Comparison of ENCODE assay signal across 20 cellular contexts in the genomic region with DNA sequence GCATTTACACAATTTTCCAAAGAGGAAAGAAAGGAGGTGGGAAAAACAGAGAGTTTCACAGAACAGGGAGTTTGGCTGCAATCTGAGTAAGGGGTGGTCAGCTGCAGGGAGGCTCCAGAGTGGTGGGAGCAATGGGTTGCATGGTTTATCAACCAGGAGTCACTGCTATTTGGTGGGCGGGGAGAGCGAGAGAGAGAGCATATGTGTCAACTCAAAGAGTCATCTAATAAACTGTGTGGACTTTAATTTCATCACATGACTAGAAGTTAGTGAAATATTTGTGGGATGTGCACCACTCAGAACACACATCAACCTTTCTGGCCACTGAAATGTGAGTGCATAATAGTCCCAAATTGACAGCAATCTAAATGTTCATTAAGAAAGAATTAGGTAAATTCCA.
A peak's percentile ranks its signal among the peaks of the same experiment; 100 is the strongest.
DNase-seq lines count a peak whose midpoint lies in the region; ATAC-seq and TF ChIP-seq lines count a peak whose summit lies in the region.
"Had no signal": no experiment of that assay in that cellular context is flagged by ENCODE, and none has a peak within 500 bp of the region (broad histone marks: within the 10 kb centered on the region; RNA-seq: fewer than 3 reads in every experiment).

No MANE protein-coding gene starts in this region.

- DNase-seq in H9 (no peak), PC-3 (peak; percentile 2), epithelial cell of esophagus (ENCODE audit: low read depth) (peak; percentile 17), renal cortical epithelial cell (ENCODE audit: low read depth) (peak; percentile 38)
- no peak for DNase-seq in CD4-positive, alpha-beta memory T cell
- no peak for DNase-seq in activated CD4-positive, alpha-beta memory T cell treated with anti-CD3 and anti-CD28 coated beads, Interleukin-2, amount 10 ng/mL, durations not matched to agents 7 days and 5 days
- DNase-seq: Caco-2; CD4-positive, alpha-beta T cell; DMS 273 treated with DMSO at 0.1 percent for 48 hours; DMS79 treated with DMSO at 0.1 percent for 48 hours; H7; NCI-H1694; NCI-H2081 treated with DMSO at 0.1 percent for 48 hours; NCI-H2171 treated with DMSO at 0.1 percent for 48 hours; NCI-H526; RPMI8226; SHP77 had no signal

- peaks cover 6% of the 10 kb centered on the region for H3F3A ChIP-seq in PC-3 (ENCODE audit: low read length, unreplicated experiment)

- H3K4me1 ChIP-seq in H9 (ENCODE audit: insufficient read depth, low read length) (peaks cover 12% of the 10 kb centered on the region; the same call in 1 of the 2 replicates), PC-3 (ENCODE audit: insufficient read depth, low read length) (peaks cover 39% of the 10 kb centered on the region)
- peaks cover 6% of the 10 kb centered on the region for H3K4me1 ChIP-seq in CD4-positive, alpha-beta memory T cell (ENCODE audit: insufficient read depth, low read length)

- no peaks in the 10 kb centered on the region for H3K27me3 ChIP-seq in H9 (ENCODE audit: insufficient read depth, low read length)
- H3K27me3 ChIP-seq in PC-3 (ENCODE audit: low read length): no peaks in the 10 kb centered on the region
- no peaks in the 10 kb centered on the region for H3K27me3 ChIP-seq in CD4-positive, alpha-beta memory T cell (ENCODE audit: insufficient read depth, low read length)

- ATAC-seq in PC-3 (no peak), HG03354 (IDR thresholded peaks at IDR 0.05; ENCODE audit: poor library complexity, severe bottlenecking, unreplicated experiment) (no peak)
- ATAC-seq: A549 had no signal

- CTCF ChIA-PET in PC-3 (lab: Charles Lee): no interaction called here
- CTCF ChIA-PET in CD4-positive, alpha-beta memory T cell (lab: Charles Lee; ENCODE audit: partially characterized antibody): interaction anchor here (0.7 to 2.1 kb wide), 2 partner anchors 30 to 61 kb away, joined by 3 to 9 read pairs; no protein-coding TSS in a partner anchor
- CTCF ChIA-PET in activated CD4-positive, alpha-beta memory T cell treated with anti-CD3 and anti-CD28 coated beads, Interleukin-2, amount 10 ng/mL, durations not matched to agents 7 days and 5 days (lab: Charles Lee): no interaction called here

- H2AK5ac ChIP-seq in H9 (ENCODE audit: insufficient read length, low read length): no peak overlapping the region

- H3K4me3 ChIP-seq in PC-3 (ENCODE audit: low read length) (no peak overlapping the region), epithelial cell of esophagus (ENCODE audit: low read length) (no peak overlapping the region)
- no peak overlapping the region for H3K4me3 ChIP-seq in CD4-positive, alpha-beta memory T cell (ENCODE audit: low read length in 2 of 2)
- H3K4me3 ChIP-seq: A549 had no signal

- H4K20me1 ChIP-seq in H9 (ENCODE audit: control insufficient read depth, insufficient read depth, insufficient read length): no peaks in the 10 kb centered on the region
- no peaks in the 10 kb centered on the region for H4K20me1 ChIP-seq in PC-3 (ENCODE audit: low read length)

- H3K18ac ChIP-seq in H9 (ENCODE audit: insufficient read length, low read depth, low read length): no peak overlapping the region

- H3K79me2 ChIP-seq in H9 (ENCODE audit: insufficient read depth, low read length) (no peaks in the 10 kb centered on the region), PC-3 (ENCODE audit: low read length) (no peaks in the 10 kb centered on the region)

- H2BK5ac ChIP-seq in H9 (ENCODE audit: insufficient read length, low read length): no peak overlapping the region

- no TSS peak for BruUV-seq in PC-3 (replicated peaks; lab: Mats Ljungman, UMichigan)

- no peak overlapping the region for H3T11ph ChIP-seq in H9 (ENCODE audit: low read length)

- no peaks in the 10 kb centered on the region for H3K9me2 ChIP-seq in PC-3 (replicated peaks; ENCODE audit: low read length)

- H3K36me3 Mint-ChIP-seq in H9 (ENCODE audit: insufficient read depth in 1 of 3, low read depth in 3 of 3): peaks cover 17 to 20% (median 18%) of the 10 kb centered on the region in 3 experiments
- H3K36me3 Mint-ChIP-seq in CD4-positive, alpha-beta memory T cell: peaks cover 0 to 4% of the 10 kb centered on the region in 2 donors
- H3K36me3 Mint-ChIP-seq in activated CD4-positive, alpha-beta memory T cell treated with anti-CD3 and anti-CD28 coated beads, Interleukin-2, amount 10 ng/mL, durations not matched to agents 7 days and 5 days (ENCODE audit: low read depth): no peaks in the 10 kb centered on the region

- no peak overlapping the region for H3K14ac ChIP-seq in H9 (ENCODE audit: insufficient read depth, low read length)

- intact Hi-C loops in PC-3 (cut with micrococcal nuclease): loop anchor here (5.0 to 10.0 kb wide), 2 partner anchors 40 to 258 kb away; no protein-coding TSS in a partner anchor
- intact Hi-C loops in CD4-positive, alpha-beta memory T cell (cut with micrococcal nuclease): no loop called here

- H2BK15ac ChIP-seq in H9 (ENCODE audit: low read depth, low read length): no peak overlapping the region

- H3K9me3 ChIP-seq in H9 (ENCODE audit: control insufficient read depth, low read depth, low read length) (no peaks in the 10 kb centered on the region), PC-3 (ENCODE audit: low read length) (no peaks in the 10 kb centered on the region)
- H3K9me3 ChIP-seq in CD4-positive, alpha-beta memory T cell (ENCODE audit: control insufficient read depth in 1 of 2, low read length in 2 of 2): no peaks in the 10 kb centered on the region
- H3K9me3 ChIP-seq: A549, Caco-2 had no signal

- peaks cover 34 to 42% of the 10 kb centered on the region in 2 experiments for H3K4me1 Mint-ChIP-seq in H9
- H3K4me1 Mint-ChIP-seq in CD4-positive, alpha-beta memory T cell: peaks cover 0 to 9% (median 5%) of the 10 kb centered on the region in 4 donors
- H3K4me1 Mint-ChIP-seq in activated CD4-positive, alpha-beta memory T cell treated with anti-CD3 and anti-CD28 coated beads, Interleukin-2, amount 10 ng/mL, durations not matched to agents 7 days and 5 days: peaks cover 7% of the 10 kb centered on the region

- no CpG with 5 or more reads among the region's 2 CpGs for WGBS in H9 (ENCODE audit: extremely low coverage, insufficient read length, low lambda C conversion rate)

- no peaks in the 10 kb centered on the region for H3K27me3 Mint-ChIP-seq in H9 (ENCODE audit: low read depth)
- H3K27me3 Mint-ChIP-seq in CD4-positive, alpha-beta memory T cell: no peaks in the 10 kb centered on the region
- no peaks in the 10 kb centered on the region for H3K27me3 Mint-ChIP-seq in activated CD4-positive, alpha-beta memory T cell treated with anti-CD3 and anti-CD28 coated beads, Interleukin-2, amount 10 ng/mL, durations not matched to agents 7 days and 5 days
- H3K27me3 Mint-ChIP-seq: CD4-positive, alpha-beta T cell; IgD-negative memory B cell had no signal

- no peak for TF ChIP-seq CTCF in H9 (conservative IDR thresholded peaks at IDR 0.05)
- no peak for TF ChIP-seq CTCF in PC-3 (conservative IDR thresholded peaks at IDR 0.05; ENCODE audit: low read depth, low read length)
- no peak for TF ChIP-seq CTCF in epithelial cell of esophagus (IDR thresholded peaks at IDR 0.05; ENCODE audit: insufficient read depth, low read depth, low read length, missing control alignments)

- H3K23me2 ChIP-seq in H9 (ENCODE audit: insufficient read length, low read depth, low read length, poor library complexity, severe bottlenecking): no peaks in the 10 kb centered on the region

- no peak overlapping the region for H2BK20ac ChIP-seq in H9 (ENCODE audit: low read depth, low read length, poor library complexity, severe bottlenecking)

- no peaks in the 10 kb centered on the region for H3K36me3 ChIP-seq in PC-3 (ENCODE audit: low read depth, low read length)
- no peaks in the 10 kb centered on the region for H3K36me3 ChIP-seq in CD4-positive, alpha-beta memory T cell (ENCODE audit: insufficient read depth, low read length)

- H3K27ac Mint-ChIP-seq in H9: peak overlapping the region in 2 of 3 experiments; percentile 73 to 87; a peak in 3 of 7 replicates
- H3K27ac Mint-ChIP-seq in CD4-positive, alpha-beta memory T cell: peak overlapping the region in 1 of 7 donors; percentile 50
- no peak overlapping the region for H3K27ac Mint-ChIP-seq in activated CD4-positive, alpha-beta memory T cell treated with anti-CD3 and anti-CD28 coated beads, Interleukin-2, amount 10 ng/mL, durations not matched to agents 7 days and 5 days
- H3K27ac Mint-ChIP-seq: CD4-positive, alpha-beta T cell; IgD-negative memory B cell had no signal

- H3K79me1 ChIP-seq in H9 (ENCODE audit: insufficient read depth, low read depth, low read length, poor library complexity, severe bottlenecking): no peaks in the 10 kb centered on the region

- H4K91ac ChIP-seq in H9 (ENCODE audit: insufficient read length, low read depth, low read length): no peak overlapping the region

- H3K4ac ChIP-seq in H9 (ENCODE audit: low read depth, low read length): no peak overlapping the region

- no peak overlapping the region for H2BK12ac ChIP-seq in H9 (ENCODE audit: insufficient read length, low read depth, low read length)

- H3K27ac ChIP-seq in H9 (ENCODE audit: insufficient read length, low read depth, low read length) (no peak overlapping the region), PC-3 (ENCODE audit: low read length) (no peak overlapping the region)
- H3K27ac ChIP-seq in CD4-positive, alpha-beta memory T cell (ENCODE audit: low read depth, low read length): no peak overlapping the region

- no peak overlapping the region for H3K9ac ChIP-seq in H9 (ENCODE audit: extremely low read depth, insufficient read length, low read length)
- H3K9ac ChIP-seq in PC-3 (ENCODE audit: low read length): no peak overlapping the region

- H4K5ac ChIP-seq in H9 (ENCODE audit: insufficient read length, low read depth, low read length): no peak overlapping the region

- H3K4me2 ChIP-seq in H9 (ENCODE audit: insufficient read depth, insufficient read length, low read length) (no peak overlapping the region), PC-3 (ENCODE audit: low read length) (no peak overlapping the region)
- H3K4me2 ChIP-seq: A549 had no signal

- H4K8ac ChIP-seq in H9 (replicated peaks; ENCODE audit: insufficient read length, low read depth, low read length): no peak overlapping the region

- H2AFZ ChIP-seq in H9 (ENCODE audit: low read length): no peak overlapping the region
- no peak overlapping the region for H2AFZ ChIP-seq in PC-3 (ENCODE audit: low read length)

- no peak overlapping the region; a peak in 1 of 5 replicates for H3K4me3 Mint-ChIP-seq in H9
- H3K4me3 Mint-ChIP-seq in CD4-positive, alpha-beta memory T cell: no peak overlapping the region
- H3K4me3 Mint-ChIP-seq in activated CD4-positive, alpha-beta memory T cell treated with anti-CD3 and anti-CD28 coated beads, Interleukin-2, amount 10 ng/mL, durations not matched to agents 7 days and 5 days: no peak overlapping the region
- H3K4me3 Mint-ChIP-seq: CD4-positive, alpha-beta T cell; IgD-negative memory B cell had no signal

- no peak overlapping the region for H3K23ac ChIP-seq in H9 (ENCODE audit: insufficient read length, low read depth, low read length)

- POLR2A ChIA-PET in PC-3 (lab: Charles Lee; ENCODE audit: unreplicated experiment): no interaction called here
- POLR2A ChIA-PET in CD4-positive, alpha-beta memory T cell (lab: Charles Lee; ENCODE audit: partially characterized antibody): no interaction called here
- POLR2A ChIA-PET in activated CD4-positive, alpha-beta memory T cell treated with anti-CD3 and anti-CD28 coated beads, Interleukin-2, amount 10 ng/mL, durations not matched to agents 7 days and 5 days (lab: Charles Lee): no interaction called here

- H3K56ac ChIP-seq in H9 (ENCODE audit: insufficient read length, low read depth, low read length): no peak overlapping the region

- no peak overlapping the region for H2BK120ac ChIP-seq in H9 (ENCODE audit: low read depth, low read length, poor library complexity, severe bottlenecking)

- H3K9me3 Mint-ChIP-seq in H9: peaks cover 8 to 17% of the 10 kb centered on the region in 2 experiments
- H3K9me3 Mint-ChIP-seq in CD4-positive, alpha-beta memory T cell: peaks cover 0 to 4% (median 1%) of the 10 kb centered on the region in 8 donors
- H3K9me3 Mint-ChIP-seq in activated CD4-positive, alpha-beta memory T cell treated with anti-CD3 and anti-CD28 coated beads, Interleukin-2, amount 10 ng/mL, durations not matched to agents 7 days and 5 days: peaks cover 4% of the 10 kb centered on the region
- H3K9me3 Mint-ChIP-seq: CD4-positive, alpha-beta T cell had no signal

Comparison
In these comparisons a context has a peak if more than half of its experiments do, and no peak if none do; other contexts are left out.
1. DNase-seq: peak in PC-3 (single experiment), epithelial cell of esophagus (single experiment) and renal cortical epithelial cell (single experiment); none in H9 (single experiment), CD4-positive, alpha-beta memory T cell (0 of 5) and activated CD4-positive, alpha-beta memory T cell treated with anti-CD3 and anti-CD28 coated beads, Interleukin-2, amount 10 ng/mL, durations not matched to agents 7 days and 5 days (single experiment).